In genomic region chr3:176430244-176430893, GRCh38 we compare ENCODE assay signal across 8 cellular contexts.
DNase-seq lines count a peak whose midpoint lies in the region; ATAC-seq and TF ChIP-seq lines count a peak whose summit lies in the region.

No MANE protein-coding gene starts in this region.

- no peak overlapping the region for H2AFZ ChIP-seq in Loucy (ENCODE audit: low read length)

- no peaks in the 10 kb centered on the region for H3K36me3 Mint-ChIP-seq in activated CD4-positive, alpha-beta memory T cell treated with anti-CD3 and anti-CD28 coated beads, Interleukin-2, amount 10 ng/mL, durations not matched to agents 7 days and 5 days (ENCODE audit: low read depth)
- no peaks in the 10 kb centered on the region for H3K36me3 Mint-ChIP-seq in activated T-cell treated with anti-CD3 and anti-CD28 coated beads, Interleukin-2, amount 50 U/mL, for 24 hours (ENCODE audit: low read depth)

- no peaks in the 10 kb centered on the region for H3K79me2 ChIP-seq in Loucy (ENCODE audit: insufficient read depth, low read length)

- peak; percentile 25 to 62 (median 44) for TF ChIP-seq CTCF in heart left ventricle (IDR thresholded peaks at IDR 0.05)
- TF ChIP-seq CTCF in Loucy (conservative IDR thresholded peaks at IDR 0.05; ENCODE audit: low read length), result peak; percentile 73

- no peaks in the 10 kb centered on the region for H3K4me1 Mint-ChIP-seq in activated CD4-positive, alpha-beta memory T cell treated with anti-CD3 and anti-CD28 coated beads, Interleukin-2, amount 10 ng/mL, durations not matched to agents 7 days and 5 days
- no peaks in the 10 kb centered on the region for H3K4me1 Mint-ChIP-seq in activated T-cell treated with anti-CD3 and anti-CD28 coated beads, Interleukin-2, amount 50 U/mL, for 24 hours (ENCODE audit: low read depth)

- in situ Hi-C loops in SK-MEL-5 (cut with HindIII; ENCODE audit: low pct_unique_long_range_greater_than_20kb, low sequenced_read_pairs), result no loop called here

- H3K27ac Mint-ChIP-seq in activated CD4-positive, alpha-beta memory T cell treated with anti-CD3 and anti-CD28 coated beads, Interleukin-2, amount 10 ng/mL, durations not matched to agents 7 days and 5 days, result no peak overlapping the region
- no peak overlapping the region for H3K27ac Mint-ChIP-seq in activated T-cell treated with anti-CD3 and anti-CD28 coated beads, Interleukin-2, amount 50 U/mL, for 24 hours

- CTCF ChIA-PET in activated CD4-positive, alpha-beta memory T cell treated with anti-CD3 and anti-CD28 coated beads, Interleukin-2, amount 10 ng/mL, durations not matched to agents 7 days and 5 days (lab: Charles Lee), result no interaction called here

- H3K27me3 ChIP-seq in heart left ventricle (no peaks in the 10 kb centered on the region), Loucy (ENCODE audit: insufficient read depth, low read length, poor library complexity, severe bottlenecking) (no peaks in the 10 kb centered on the region)

- no peaks in the 10 kb centered on the region for H3F3A ChIP-seq in Loucy (ENCODE audit: low read depth)

- no peaks in the 10 kb centered on the region for H4K20me1 ChIP-seq in Loucy (ENCODE audit: insufficient read depth, low read length, poor library complexity, severe bottlenecking)

- H3K9me3 Mint-ChIP-seq in activated CD4-positive, alpha-beta memory T cell treated with anti-CD3 and anti-CD28 coated beads, Interleukin-2, amount 10 ng/mL, durations not matched to agents 7 days and 5 days, result no peaks in the 10 kb centered on the region
- no peaks in the 10 kb centered on the region for H3K9me3 Mint-ChIP-seq in activated T-cell treated with anti-CD3 and anti-CD28 coated beads, Interleukin-2, amount 50 U/mL, for 24 hours

- H3K4me2 ChIP-seq in Loucy (ENCODE audit: low read depth, low read length, poor library complexity, severe bottlenecking), result no peak overlapping the region

- H3K4me3 ChIP-seq in heart left ventricle, result no peak overlapping the region
- H3K4me3 ChIP-seq in Loucy (ENCODE audit: low read length, poor library complexity, severe bottlenecking), result no peak overlapping the region

- POLR2A ChIA-PET in activated CD4-positive, alpha-beta memory T cell treated with anti-CD3 and anti-CD28 coated beads, Interleukin-2, amount 10 ng/mL, durations not matched to agents 7 days and 5 days (lab: Charles Lee), result no interaction called here

- H3K4me3 Mint-ChIP-seq in activated CD4-positive, alpha-beta memory T cell treated with anti-CD3 and anti-CD28 coated beads, Interleukin-2, amount 10 ng/mL, durations not matched to agents 7 days and 5 days, result no peak overlapping the region
- H3K4me3 Mint-ChIP-seq in activated T-cell treated with anti-CD3 and anti-CD28 coated beads, Interleukin-2, amount 50 U/mL, for 24 hours, result no peak overlapping the region

- DNase-seq in heart left ventricle (no peak), Right ventricle myocardium inferior (ENCODE audit: missing footprints) (no peak), SK-MEL-5 (ENCODE audit: low read depth, low spot score) (peak; percentile 59), foreskin melanocyte (peak; percentile 37), superior temporal gyrus (ENCODE audit: extremely low spot score) (peak; percentile 89)
- no peak for DNase-seq in activated CD4-positive, alpha-beta memory T cell treated with anti-CD3 and anti-CD28 coated beads, Interleukin-2, amount 10 ng/mL, durations not matched to agents 7 days and 5 days
- DNase-seq in activated T-cell treated with anti-CD3 and anti-CD28 coated beads, Interleukin-2, amount 50 U/mL, for 24 hours, result no peak

- WGBS in heart left ventricle, 4 donors, result 46 to 50% (median 48%) methylated on average over 2 of the region's 2 CpGs

- no peaks in the 10 kb centered on the region for H3K9me2 ChIP-seq in Loucy (replicated peaks; ENCODE audit: low read depth, low read length)

- H3K27me3 Mint-ChIP-seq in activated CD4-positive, alpha-beta memory T cell treated with anti-CD3 and anti-CD28 coated beads, Interleukin-2, amount 10 ng/mL, durations not matched to agents 7 days and 5 days, result no peaks in the 10 kb centered on the region
- H3K27me3 Mint-ChIP-seq in activated T-cell treated with anti-CD3 and anti-CD28 coated beads, Interleukin-2, amount 50 U/mL, for 24 hours, result no peaks in the 10 kb centered on the region

- H3K36me3 ChIP-seq in heart left ventricle, result no peaks in the 10 kb centered on the region
- H3K36me3 ChIP-seq in Loucy (ENCODE audit: insufficient read depth, low read length), result no peaks in the 10 kb centered on the region

- H3K9me3 ChIP-seq in heart left ventricle, result no peaks in the 10 kb centered on the region
- H3K9me3 ChIP-seq in Loucy (ENCODE audit: insufficient read depth, low read depth, low read length), result no peaks in the 10 kb centered on the region

- H3K4me1 ChIP-seq in heart left ventricle, result no peaks in the 10 kb centered on the region
- no peaks in the 10 kb centered on the region for H3K4me1 ChIP-seq in Loucy (ENCODE audit: insufficient read depth, low read length, poor library complexity, severe bottlenecking)

- no peak for TF ChIP-seq POLR2A in heart left ventricle (IDR thresholded peaks at IDR 0.05)

- intact Hi-C loops in heart left ventricle (cut with DNase I) (no loop called here), Right ventricle myocardium inferior (cut with DNase I) (loop anchor here (10.0 kb wide), 1 partner anchor 476 kb away; no protein-coding TSS in a partner anchor)

- no peak for ATAC-seq in heart left ventricle
- no peak for ATAC-seq in Right ventricle myocardium inferior

- no peak overlapping the region for H3K9ac ChIP-seq in Loucy (ENCODE audit: low read depth, low read length, poor library complexity, severe bottlenecking)

- H3K27ac ChIP-seq in heart left ventricle, result no peak overlapping the region

Comparison
In these comparisons a context has a peak if more than half of its experiments do, and no peak if none do; other contexts are left out.
1. DNase-seq: peak in SK-MEL-5 (single experiment), foreskin melanocyte (single experiment) and superior temporal gyrus (single experiment); none in heart left ventricle (0 of 5), Right ventricle myocardium inferior (single experiment), activated CD4-positive, alpha-beta memory T cell treated with anti-CD3 and anti-CD28 coated beads, Interleukin-2, amount 10 ng/mL, durations not matched to agents 7 days and 5 days (single experiment) and activated T-cell treated with anti-CD3 and anti-CD28 coated beads, Interleukin-2, amount 50 U/mL, for 24 hours (single experiment).